8 cellular contexts compared by ENCODE assay signal in the genomic region with DNA sequence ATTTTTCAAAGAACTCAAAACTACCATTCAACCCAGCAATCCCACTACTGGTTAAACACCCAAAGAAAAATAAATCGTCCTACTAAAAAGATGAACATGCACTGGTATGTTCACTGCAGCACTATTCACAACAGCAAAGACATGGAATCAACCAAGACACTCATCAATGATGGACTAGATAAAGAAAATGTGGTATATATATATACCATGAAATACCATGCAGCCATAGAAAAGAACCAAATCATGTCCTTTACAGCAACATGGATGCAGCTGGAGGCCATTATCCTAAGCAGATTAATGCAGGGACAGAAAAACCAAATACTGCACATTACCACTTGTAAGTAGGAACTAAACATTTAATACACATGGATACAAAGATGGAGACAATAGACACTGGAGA.
"Had no signal": no experiment of that assay in that cellular context is flagged by ENCODE, and none has a peak within 500 bp of the region (broad histone marks: within the 10 kb centered on the region; RNA-seq: fewer than 3 reads in every experiment).

No MANE protein-coding gene starts in this region.

- H3K4me3 ChIP-seq: GM12878 had no signal

- ATAC-seq: GM12878 had no signal

- FAIRE-seq: G401.6, GM12878, GM12891, GM12892, GM18507, GM19239 had no signal

- DNase-seq: GDM1, GF-D8 had no signal
